Comparison of ENCODE assay signal across 9 cellular contexts in genomic region chr17:73644145-73645049, GRCh38. TPM values are rescaled to one million over a fixed set of nuclear protein-coding genes. Genes with fewer than 3 reads are reported as not detected.
DNase-seq lines count a peak whose midpoint lies in the region; ATAC-seq lines count a peak whose summit lies in the region.
"Had no signal": no experiment of that assay in that cellular context is flagged by ENCODE, and none has a peak within 500 bp of the region (broad histone marks: within the 10 kb centered on the region; RNA-seq: fewer than 3 reads in every experiment).

A gene with protein sequence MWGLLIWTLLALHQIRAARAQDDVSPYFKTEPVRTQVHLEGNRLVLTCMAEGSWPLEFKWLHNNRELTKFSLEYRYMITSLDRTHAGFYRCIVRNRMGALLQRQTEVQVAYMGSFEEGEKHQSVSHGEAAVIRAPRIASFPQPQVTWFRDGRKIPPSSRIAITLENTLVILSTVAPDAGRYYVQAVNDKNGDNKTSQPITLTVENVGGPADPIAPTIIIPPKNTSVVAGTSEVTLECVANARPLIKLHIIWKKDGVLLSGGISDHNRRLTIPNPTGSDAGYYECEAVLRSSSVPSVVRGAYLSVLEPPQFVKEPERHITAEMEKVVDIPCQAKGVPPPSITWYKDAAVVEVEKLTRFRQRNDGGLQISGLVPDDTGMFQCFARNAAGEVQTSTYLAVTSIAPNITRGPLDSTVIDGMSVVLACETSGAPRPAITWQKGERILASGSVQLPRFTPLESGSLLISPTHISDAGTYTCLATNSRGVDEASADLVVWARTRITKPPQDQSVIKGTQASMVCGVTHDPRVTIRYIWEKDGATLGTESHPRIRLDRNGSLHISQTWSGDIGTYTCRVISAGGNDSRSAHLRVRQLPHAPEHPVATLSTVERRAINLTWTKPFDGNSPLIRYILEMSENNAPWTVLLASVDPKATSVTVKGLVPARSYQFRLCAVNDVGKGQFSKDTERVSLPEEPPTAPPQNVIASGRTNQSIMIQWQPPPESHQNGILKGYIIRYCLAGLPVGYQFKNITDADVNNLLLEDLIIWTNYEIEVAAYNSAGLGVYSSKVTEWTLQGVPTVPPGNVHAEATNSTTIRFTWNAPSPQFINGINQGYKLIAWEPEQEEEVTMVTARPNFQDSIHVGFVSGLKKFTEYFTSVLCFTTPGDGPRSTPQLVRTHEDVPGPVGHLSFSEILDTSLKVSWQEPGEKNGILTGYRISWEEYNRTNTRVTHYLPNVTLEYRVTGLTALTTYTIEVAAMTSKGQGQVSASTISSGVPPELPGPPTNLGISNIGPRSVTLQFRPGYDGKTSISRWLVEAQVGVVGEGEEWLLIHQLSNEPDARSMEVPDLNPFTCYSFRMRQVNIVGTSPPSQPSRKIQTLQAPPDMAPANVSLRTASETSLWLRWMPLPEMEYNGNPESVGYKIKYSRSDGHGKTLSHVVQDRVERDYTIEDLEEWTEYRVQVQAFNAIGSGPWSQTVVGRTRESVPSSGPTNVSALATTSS (N-terminal part only) (minus strand): TSS chr17:73644445. CDS start chr17:73644088, 357 bp downstream.

- POLR2A ChIA-PET in CD8-positive, alpha-beta memory T cell (lab: Charles Lee) = no interaction called here

- H3K4me1 Mint-ChIP-seq in CD8-positive, alpha-beta memory T cell = peaks cover 10 to 27% (median 12%) of the 10 kb centered on the region in 3 donors
- peaks cover 7 to 8% of the 10 kb centered on the region in 2 donors for H3K4me1 Mint-ChIP-seq in effector memory CD8-positive, alpha-beta T cell (ENCODE audit: low read depth in 2 of 2)

- H3K27me3 Mint-ChIP-seq in CD8-positive, alpha-beta memory T cell = peaks cover 34 to 55% of the 10 kb centered on the region in 2 donors
- peaks cover 58 to 78% of the 10 kb centered on the region in 2 donors for H3K27me3 Mint-ChIP-seq in effector memory CD8-positive, alpha-beta T cell

- H3K27ac Mint-ChIP-seq in CD8-positive, alpha-beta memory T cell = no peak within 1 kb of the TSS
- no peak within 1 kb of the TSS for H3K27ac Mint-ChIP-seq in effector memory CD8-positive, alpha-beta T cell

- H3K27ac ChIP-seq in CD8-positive, alpha-beta memory T cell (ENCODE audit: low read depth, low read length) = no peak within 1 kb of the TSS
- peak within 1 kb of the TSS in 1 of 2 donors; percentile 13 for H3K27ac ChIP-seq in aorta (ENCODE audit: low read depth in 1 of 2, low read length in 2 of 2)

- CTCF ChIA-PET in CD8-positive, alpha-beta memory T cell (lab: Charles Lee) = interaction anchor here (1.1 to 1.8 kb wide), 2 partner anchors 12 to 52 kb away, joined by 3 to 6 read pairs; no protein-coding TSS in a partner anchor

- no peaks in the 10 kb centered on the region for H3K27me3 ChIP-seq in CD8-positive, alpha-beta memory T cell (ENCODE audit: insufficient read depth, low read length, poor library complexity, severe bottlenecking)
- no peaks in the 10 kb centered on the region for H3K27me3 ChIP-seq in aorta (ENCODE audit: control insufficient read depth in 1 of 2, insufficient read depth in 2 of 2, low read length in 1 of 2)

- 0 to 1% methylated on average over 77 to 105 of the region's 105 CpGs for WGBS in aorta, 2 donors

- peak within 1 kb of the TSS; percentile 72 to 90 (median 80) for H3K4me3 Mint-ChIP-seq in CD8-positive, alpha-beta memory T cell
- H3K4me3 Mint-ChIP-seq in effector memory CD8-positive, alpha-beta T cell = peak within 1 kb of the TSS; percentile 65 to 69

- no peaks in the 10 kb centered on the region for H3K9me3 ChIP-seq in CD8-positive, alpha-beta memory T cell (ENCODE audit: low read length)
- H3K9me3 ChIP-seq in aorta (ENCODE audit: control insufficient read depth, low read length) = no peaks in the 10 kb centered on the region

- peak within 1 kb of the TSS; percentile 22 for H3K4me3 ChIP-seq in CD8-positive, alpha-beta memory T cell (ENCODE audit: low read length)
- H3K4me3 ChIP-seq in aorta (ENCODE audit: low read length in 2 of 2) = peak within 1 kb of the TSS; percentile 48 to 74

- no peaks in the 10 kb centered on the region for H3K36me3 Mint-ChIP-seq in CD8-positive, alpha-beta memory T cell
- H3K36me3 Mint-ChIP-seq in effector memory CD8-positive, alpha-beta T cell (ENCODE audit: insufficient read depth) = no peaks in the 10 kb centered on the region

- no peaks in the 10 kb centered on the region for H3K9me3 Mint-ChIP-seq in CD8-positive, alpha-beta memory T cell
- H3K9me3 Mint-ChIP-seq in effector memory CD8-positive, alpha-beta T cell = no peaks in the 10 kb centered on the region

- no peak for ATAC-seq in effector memory CD8-positive, alpha-beta T cell (replicated peaks)
- ATAC-seq in aorta (ENCODE audit: low FRiP score) (no peak), GM18867 (IDR thresholded peaks at IDR 0.05; ENCODE audit: unreplicated experiment) (no peak), HG02610 (IDR thresholded peaks at IDR 0.05; ENCODE audit: unreplicated experiment) (no peak)
- ATAC-seq: HCT116 had no signal

- H3K4me1 ChIP-seq in CD8-positive, alpha-beta memory T cell (ENCODE audit: insufficient read depth, low read length) = peaks cover 12% of the 10 kb centered on the region
- peaks cover 0 to 7% of the 10 kb centered on the region in 2 donors for H3K4me1 ChIP-seq in aorta (ENCODE audit: control insufficient read depth in 1 of 2, insufficient read depth in 2 of 2, low read length in 2 of 2)

- no peaks in the 10 kb centered on the region for H3K36me3 ChIP-seq in CD8-positive, alpha-beta memory T cell (ENCODE audit: insufficient read depth, low read length)
- H3K36me3 ChIP-seq in aorta (ENCODE audit: control insufficient read depth in 1 of 2, insufficient read depth in 2 of 2, low read length in 1 of 2) = no peaks in the 10 kb centered on the region

- DNase-seq in CD8-positive, alpha-beta memory T cell = peak in 1 of 5 donors; percentile 29
- peak; percentile 61 for DNase-seq in NCI-H69 (lab: John Stamatoyannopoulos, UW)
- no peak for DNase-seq in effector memory CD8-positive, alpha-beta T cell
- DNase-seq in mucosa of gallbladder (ENCODE audit: low spot score) = no peak
- peak in 1 of 2 donors; percentile 79 for DNase-seq in aorta
- no peak for DNase-seq in NCI-H1930 (lab: John Stamatoyannopoulos, UW)

- intact Hi-C loops in aorta (cut with DNase I) = loop anchor here (2.0 to 10.0 kb wide), 5 partner anchors 66 to 560 kb away; partner anchors contain the start of gene RPL38 (in 1 of the 2)

RNA-seq across cellular contexts. Expression of the gene that starts here (rescaled TPM):
- total RNA-seq in CD8-positive, alpha-beta memory T cell = under 1 TPM; 0.35 to 0.44 TPM
- polyA plus RNA-seq in CD8-positive, alpha-beta memory T cell = 0.54 TPM
- total RNA-seq in mucosa of gallbladder (12.9 TPM), aorta (1 to 10 TPM; 4.7 to 5.3 TPM)
- polyA plus RNA-seq in aorta = under 1 TPM; 0.15 to 0.38 TPM
